Comparison of ENCODE assay signal across 8 cellular contexts in the genomic region with DNA sequence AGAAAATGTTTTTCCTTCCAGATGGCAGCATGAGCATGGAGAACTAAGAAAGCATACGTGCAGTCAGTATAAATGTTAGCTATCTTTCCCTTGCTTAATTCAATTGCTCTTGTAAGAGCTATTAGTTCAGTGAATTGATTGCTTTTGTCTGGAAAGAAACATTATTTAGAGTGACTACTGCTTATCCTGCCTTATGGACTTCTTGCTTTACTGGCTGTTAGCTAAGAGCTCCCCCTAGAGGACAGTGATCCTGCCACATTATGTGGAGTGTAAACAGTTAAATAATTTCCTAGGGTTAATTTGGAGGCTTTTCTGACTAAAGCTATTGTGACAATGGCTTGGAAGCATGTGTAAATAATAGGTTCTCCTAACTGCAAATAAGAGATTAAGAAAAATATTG.
A peak's percentile ranks its signal among the peaks of the same experiment; 100 is the strongest.
DNase-seq lines count a peak whose midpoint lies in the region; ATAC-seq, FAIRE-seq and TF ChIP-seq lines count a peak whose summit lies in the region.

No MANE protein-coding gene starts in this region.

- SMC1A ChIA-PET in GM12878 (lab: Charles Lee; ENCODE audit: uncharacterized antibody, unreplicated experiment) = interaction anchor here (0.6 to 8.0 kb wide), 13 partner anchors 9 to 330 kb away, joined by 3 to 54 read pairs (median 5); no protein-coding TSS in a partner anchor

- H3K27ac ChIP-seq in GM12878 (ENCODE audit: control insufficient read depth, insufficient read depth) = no peak overlapping the region

- no peak for FAIRE-seq in GM12878 (lab: Jason Lieb, UNC)

- in situ Hi-C loops in GM12878 (cut with MboI) = loop anchor here (10.0 kb wide), 2 partner anchors 242 to 1202 kb away; no protein-coding TSS in a partner anchor

- H3K4me3 ChIP-seq in GM12878 = no peak overlapping the region
- H3K4me3 ChIP-seq in retinal pigment epithelial cell (ENCODE audit: low read length) = no peak overlapping the region

- intact Hi-C loops in activated CD8-positive, alpha-beta T cell treated with anti-CD3 and anti-CD28 coated beads for 36 hours (cut with micrococcal nuclease) = no loop called here
- intact Hi-C loops in GM12878 (cut with micrococcal nuclease; ENCODE audit: unreplicated experiment) = loop anchor here (1.0 to 10.0 kb wide), 2 partner anchors 245 to 1202 kb away; no protein-coding TSS in a partner anchor
- intact Hi-C loops in posterior cingulate gyrus (cut with DNase I) = no loop called here

- CTCF ChIA-PET in activated CD8-positive, alpha-beta T cell treated with anti-CD3 and anti-CD28 coated beads for 36 hours (lab: Charles Lee) = no interaction called here
- CTCF ChIA-PET in activated CD8-positive, alpha-beta T cell treated with anti-CD3 and anti-CD28 coated beads, Interleukin-2, amount 10 ng/mL, durations not matched to agents 7 days and 5 days (lab: Charles Lee) = no interaction called here
- CTCF ChIA-PET in GM12878 (lab: Yijun Ruan, JAX) = interaction anchor here (0.7 to 4.6 kb wide), 29 partner anchors 9 to 457 kb away, joined by 3 to 42 read pairs (median 4); no protein-coding TSS in a partner anchor

- no peaks in the 10 kb centered on the region for H3K4me1 ChIP-seq in GM12878 (ENCODE audit: control insufficient read depth, insufficient read depth, low read length)

- no peaks in the 10 kb centered on the region for H3K9me3 Mint-ChIP-seq in activated CD8-positive, alpha-beta T cell treated with anti-CD3 and anti-CD28 coated beads for 36 hours
- no peaks in the 10 kb centered on the region for H3K9me3 Mint-ChIP-seq in activated CD8-positive, alpha-beta T cell treated with anti-CD3 and anti-CD28 coated beads, Interleukin-2, amount 10 ng/mL, durations not matched to agents 7 days and 5 days (ENCODE audit: insufficient read depth)

- no peak for TF ChIP-seq EP300 in GM12878 (IDR thresholded peaks at IDR 0.05; ENCODE audit: borderline replicate concordance in 1 of 2, control insufficient read depth in 1 of 2, low read depth in 2 of 2, low read length in 2 of 2)

- H2AFZ ChIP-seq in GM12878 (ENCODE audit: control insufficient read depth, low read depth, low read length) = no peak overlapping the region

- no peak for TF ChIP-seq POLR2A in GM12878 (IDR thresholded peaks at IDR 0.05; ENCODE audit: low read depth, low read length)

- H3K4me1 Mint-ChIP-seq in activated CD8-positive, alpha-beta T cell treated with anti-CD3 and anti-CD28 coated beads for 36 hours (ENCODE audit: low read depth) = no peaks in the 10 kb centered on the region
- no peaks in the 10 kb centered on the region for H3K4me1 Mint-ChIP-seq in activated CD8-positive, alpha-beta T cell treated with anti-CD3 and anti-CD28 coated beads, Interleukin-2, amount 10 ng/mL, durations not matched to agents 7 days and 5 days (ENCODE audit: low read depth)

- H3K27me3 ChIP-seq in GM12878 (replicated peaks in 1 of 2; ENCODE audit: control insufficient read depth in 2 of 2, insufficient read depth in 2 of 2, low read length in 1 of 2) = no peaks in the 10 kb centered on the region

- BruUV-seq in GM12878 (replicated peaks; lab: Mats Ljungman, UMichigan) = no TSS peak

- no peak overlapping the region for H3K27ac Mint-ChIP-seq in activated CD8-positive, alpha-beta T cell treated with anti-CD3 and anti-CD28 coated beads for 36 hours
- H3K27ac Mint-ChIP-seq in activated CD8-positive, alpha-beta T cell treated with anti-CD3 and anti-CD28 coated beads, Interleukin-2, amount 10 ng/mL, durations not matched to agents 7 days and 5 days = no peak overlapping the region

- no peaks in the 10 kb centered on the region for H3K36me3 Mint-ChIP-seq in activated CD8-positive, alpha-beta T cell treated with anti-CD3 and anti-CD28 coated beads for 36 hours (ENCODE audit: low read depth)
- no peaks in the 10 kb centered on the region for H3K36me3 Mint-ChIP-seq in activated CD8-positive, alpha-beta T cell treated with anti-CD3 and anti-CD28 coated beads, Interleukin-2, amount 10 ng/mL, durations not matched to agents 7 days and 5 days (ENCODE audit: low read depth)

- DNase-seq in activated CD8-positive, alpha-beta T cell treated with anti-CD3 and anti-CD28 coated beads for 36 hours = peak; percentile 4
- no peak for DNase-seq in activated CD8-positive, alpha-beta T cell treated with anti-CD3 and anti-CD28 coated beads, Interleukin-2, amount 10 ng/mL, durations not matched to agents 7 days and 5 days
- DNase-seq in NCI-H146 treated with DMSO at 0.1 percent for 48 hours (lab: John Stamatoyannopoulos, UW; ENCODE audit: unreplicated experiment) (peak; percentile 0), GM12878 (ENCODE audit: low read depth, low spot score) (no peak), retinal pigment epithelial cell (ENCODE audit: low read depth) (no peak), islet precursor cell (no peak), posterior cingulate gyrus (no peak)
- DNase-seq in activated CD8-positive, alpha-beta memory T cell treated with anti-CD3 and anti-CD28 coated beads, Interleukin-2, amount 50 U/mL, for 48 hours = no peak

- H3K79me2 ChIP-seq in GM12878 (ENCODE audit: control insufficient read depth, insufficient read depth, low read length) = no peaks in the 10 kb centered on the region

- no peak overlapping the region for H3K9ac ChIP-seq in GM12878 (ENCODE audit: control insufficient read depth, insufficient read depth, low read length)

- no peak overlapping the region for H3K4me2 ChIP-seq in GM12878 (ENCODE audit: control insufficient read depth, insufficient read depth)

- POLR2A ChIA-PET in activated CD8-positive, alpha-beta T cell treated with anti-CD3 and anti-CD28 coated beads for 36 hours (lab: Charles Lee) = no interaction called here
- POLR2A ChIA-PET in activated CD8-positive, alpha-beta T cell treated with anti-CD3 and anti-CD28 coated beads, Interleukin-2, amount 10 ng/mL, durations not matched to agents 7 days and 5 days (lab: Charles Lee) = no interaction called here
- POLR2A ChIA-PET in GM12878 (lab: Charles Lee) = no interaction called here

- no peak for ATAC-seq in activated CD8-positive, alpha-beta T cell treated with anti-CD3 and anti-CD28 coated beads for 36 hours
- ATAC-seq in activated CD8-positive, alpha-beta T cell treated with anti-CD3 and anti-CD28 coated beads, Interleukin-2, amount 10 ng/mL, durations not matched to agents 7 days and 5 days = no peak
- ATAC-seq in GM12878 = peak; percentile 59; the same call in 2 of the 3 replicates

- no peaks in the 10 kb centered on the region; the same call in 1 of the 2 replicates for H4K20me1 ChIP-seq in GM12878 (ENCODE audit: control insufficient read depth, insufficient read depth)

- TF ChIP-seq RAD21 in GM12878 (IDR thresholded peaks at IDR 0.05; ENCODE audit: insufficient read depth, low read depth, low read length) = peak; percentile 55

- no peaks in the 10 kb centered on the region for H3K36me3 ChIP-seq in GM12878 (ENCODE audit: control insufficient read depth in 2 of 2, insufficient read depth in 2 of 2, low read length in 1 of 2)

- H3K9me3 ChIP-seq in GM12878 (replicated peaks; ENCODE audit: control insufficient read depth, insufficient read depth, low read length) = no peaks in the 10 kb centered on the region

- no peaks in the 10 kb centered on the region for H3K27me3 Mint-ChIP-seq in activated CD8-positive, alpha-beta T cell treated with anti-CD3 and anti-CD28 coated beads for 36 hours
- H3K27me3 Mint-ChIP-seq in activated CD8-positive, alpha-beta T cell treated with anti-CD3 and anti-CD28 coated beads, Interleukin-2, amount 10 ng/mL, durations not matched to agents 7 days and 5 days (ENCODE audit: low read depth) = no peaks in the 10 kb centered on the region

- TF ChIP-seq CTCF in activated CD8-positive, alpha-beta T cell treated with anti-CD3 and anti-CD28 coated beads for 36 hours (IDR thresholded peaks at IDR 0.05) = peak; percentile 29
- peak; percentile 53 to 56 (median 54) for TF ChIP-seq CTCF in GM12878 (IDR thresholded peaks at IDR 0.05 in 2 of 3, conservative IDR thresholded peaks at IDR 0.05 in 1 of 3; ENCODE audit: control insufficient read depth in 2 of 3, extremely low read depth in 1 of 3, insufficient read depth in 1 of 3, low read depth in 3 of 3, low read length in 3 of 3)
- TF ChIP-seq CTCF in retinal pigment epithelial cell (conservative IDR thresholded peaks at IDR 0.05; ENCODE audit: low read depth, low read length) = peak; percentile 62

- RAD21 ChIA-PET in GM12878 (lab: Charles Lee; ENCODE audit: unreplicated experiment) = interaction anchor here (0.8 to 4.1 kb wide), 10 partner anchors 10 to 325 kb away, joined by 3 to 35 read pairs (median 4); no protein-coding TSS in a partner anchor

- H3K4me3 Mint-ChIP-seq in activated CD8-positive, alpha-beta T cell treated with anti-CD3 and anti-CD28 coated beads for 36 hours = no peak overlapping the region
- H3K4me3 Mint-ChIP-seq in activated CD8-positive, alpha-beta T cell treated with anti-CD3 and anti-CD28 coated beads, Interleukin-2, amount 10 ng/mL, durations not matched to agents 7 days and 5 days = no peak overlapping the region

- WGBS in GM12878 (ENCODE audit: insufficient coverage, insufficient replicate concordance, low lambda C conversion rate, missing lambda C conversion rate) = 57% methylated on average over 1 of the region's 1 CpG

TF ChIP-seq in GM12878, 131 proteins besides CTCF, POLR2A, EP300 and RAD21 (continues in another document):
- no peak for TF ChIP-seq IKZF1 (conservative IDR thresholded peaks at IDR 0.05)
- TF ChIP-seq SUPT20H (IDR thresholded peaks at IDR 0.05; ENCODE audit: borderline replicate concordance, control insufficient read depth, low read depth, low read length) = no peak
- TF ChIP-seq CHD2 (IDR thresholded peaks at IDR 0.05; ENCODE audit: borderline replicate concordance, low read depth, low read length) = no peak
- TF ChIP-seq HCFC1 (IDR thresholded peaks at IDR 0.05; ENCODE audit: low read length) = no peak
- no peak for TF ChIP-seq CEBPB (IDR thresholded peaks at IDR 0.05; ENCODE audit: borderline replicate concordance in 1 of 2, low read depth in 2 of 2, low read length in 2 of 2)
- TF ChIP-seq, protein P1, sequence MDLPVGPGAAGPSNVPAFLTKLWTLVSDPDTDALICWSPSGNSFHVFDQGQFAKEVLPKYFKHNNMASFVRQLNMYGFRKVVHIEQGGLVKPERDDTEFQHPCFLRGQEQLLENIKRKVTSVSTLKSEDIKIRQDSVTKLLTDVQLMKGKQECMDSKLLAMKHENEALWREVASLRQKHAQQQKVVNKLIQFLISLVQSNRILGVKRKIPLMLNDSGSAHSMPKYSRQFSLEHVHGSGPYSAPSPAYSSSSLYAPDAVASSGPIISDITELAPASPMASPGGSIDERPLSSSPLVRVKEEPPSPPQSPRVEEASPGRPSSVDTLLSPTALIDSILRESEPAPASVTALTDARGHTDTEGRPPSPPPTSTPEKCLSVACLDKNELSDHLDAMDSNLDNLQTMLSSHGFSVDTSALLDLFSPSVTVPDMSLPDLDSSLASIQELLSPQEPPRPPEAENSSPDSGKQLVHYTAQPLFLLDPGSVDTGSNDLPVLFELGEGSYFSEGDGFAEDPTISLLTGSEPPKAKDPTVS (IDR thresholded peaks at IDR 0.05; ENCODE audit: low read depth, low read length) = no peak

Comparison
In these comparisons a context has a peak if more than half of its experiments do, and no peak if none do; other contexts are left out.
1. DNase-seq: peak in activated CD8-positive, alpha-beta T cell treated with anti-CD3 and anti-CD28 coated beads for 36 hours (single experiment) and NCI-H146 treated with DMSO at 0.1 percent for 48 hours (single experiment); none in activated CD8-positive, alpha-beta T cell treated with anti-CD3 and anti-CD28 coated beads, Interleukin-2, amount 10 ng/mL, durations not matched to agents 7 days and 5 days (single experiment), GM12878 (single experiment), retinal pigment epithelial cell (single experiment), islet precursor cell (single experiment), posterior cingulate gyrus (0 of 10) and activated CD8-positive, alpha-beta memory T cell treated with anti-CD3 and anti-CD28 coated beads, Interleukin-2, amount 50 U/mL, for 48 hours (single experiment).
2. Peak in every context shown above with its lines, with median percentiles within 50 percentile points of each other: CTCF ChIP-seq.